ENCODE assay signal across 12 cellular contexts in genomic region chr5:139575751-139576150, GRCh38. TPM values are rescaled to one million over a fixed set of nuclear protein-coding genes. Genes with fewer than 3 reads are reported as not detected.
DNase-seq lines count a peak whose midpoint lies in the region; ATAC-seq, FAIRE-seq and TF ChIP-seq lines count a peak whose summit lies in the region.
"Had no signal": no experiment of that assay in that cellular context is flagged by ENCODE, and none has a peak within 500 bp of the region (broad histone marks: within the 10 kb centered on the region; RNA-seq: fewer than 3 reads in every experiment).

No MANE protein-coding gene starts in this region.

- no peak for FAIRE-seq in urothelium cell line (lab: Jason Lieb, UNC)
- FAIRE-seq: kidney had no signal

- peak overlapping the region; percentile 85 for H3K27ac Mint-ChIP-seq in activated CD8-positive, alpha-beta memory T cell treated with anti-CD3 and anti-CD28 coated beads, Interleukin-2, amount 10 ng/mL, durations not matched to agents 7 days and 5 days
- peak overlapping the region; percentile 91 for H3K27ac Mint-ChIP-seq in WTC11
- peak overlapping the region; percentile 57 for H3K27ac Mint-ChIP-seq in stimulated activated effector memory CD8-positive, alpha-beta T cell treated with anti-CD3 and anti-CD28 coated beads, Interleukin-12 subunit alpha, Interleukin-12 subunit beta, amount 100 ng/mL, for 72 hours

- no peaks in the 10 kb centered on the region for H3K27me3 ChIP-seq in effector memory CD4-positive, alpha-beta T cell (replicated peaks; ENCODE audit: control insufficient read depth, insufficient read depth, low read length, poor library complexity, severe bottlenecking)
- H3K27me3 ChIP-seq: foreskin keratinocyte, upper lobe of right lung had no signal

- H3K27ac ChIP-seq in effector memory CD4-positive, alpha-beta T cell (ENCODE audit: insufficient read depth, low read length, poor library complexity, severe bottlenecking): peak overlapping the region; percentile 34
- H3K27ac ChIP-seq: foreskin keratinocyte, upper lobe of right lung, WERI-Rb-1 had no signal

- no peaks in the 10 kb centered on the region for H3K9me3 ChIP-seq in effector memory CD4-positive, alpha-beta T cell (ENCODE audit: control insufficient read depth, low read length)
- H3K9me3 ChIP-seq: upper lobe of right lung had no signal

- CTCF ChIA-PET in activated CD8-positive, alpha-beta memory T cell treated with anti-CD3 and anti-CD28 coated beads, Interleukin-2, amount 10 ng/mL, durations not matched to agents 7 days and 5 days (lab: Charles Lee): interaction anchor here (1.0 to 6.5 kb wide), 6 partner anchors 12 to 151 kb away, joined by 4 to 92 read pairs (median 10); partner anchors contain the start of gene UBE2D2
- CTCF ChIA-PET in WTC11 (lab: Charles Lee) (interaction anchor here (1.1 to 3.3 kb wide), 6 partner anchors 13 to 62 kb away, joined by 3 to 43 read pairs (median 10); partner anchors contain the start of gene UBE2D2), HEK293T (lab: Yijun Ruan, JAX) (interaction anchor here (1.6 to 2.4 kb wide), 2 partner anchors 11 to 13 kb away, joined by 8 to 15 read pairs; no protein-coding TSS in a partner anchor)

- H3K4me3 ChIP-seq in effector memory CD4-positive, alpha-beta T cell (ENCODE audit: insufficient read depth, low read depth, low read length, poor library complexity, severe bottlenecking): no peak overlapping the region
- H3K4me3 ChIP-seq: upper lobe of right lung had no signal

- POLR2A ChIA-PET in WTC11 (lab: Charles Lee) (interaction anchor here (0.5 to 1.2 kb wide), 2 partner anchors 59 to 92 kb away, joined by 3 to 4 read pairs; no protein-coding TSS in a partner anchor), HEK293T (lab: Yijun Ruan, JAX) (interaction anchor here (2.4 kb wide), 1 partner anchor 12 kb away, joined by 9 read pairs; no protein-coding TSS in a partner anchor)

- peak overlapping the region; percentile 17 for H3K4me3 Mint-ChIP-seq in activated CD8-positive, alpha-beta memory T cell treated with anti-CD3 and anti-CD28 coated beads, Interleukin-2, amount 10 ng/mL, durations not matched to agents 7 days and 5 days
- H3K4me3 Mint-ChIP-seq in WTC11: no peak overlapping the region
- H3K4me3 Mint-ChIP-seq in stimulated activated effector memory CD8-positive, alpha-beta T cell treated with anti-CD3 and anti-CD28 coated beads, Interleukin-12 subunit alpha, Interleukin-12 subunit beta, amount 100 ng/mL, for 72 hours: peak overlapping the region; percentile 44

- H3K4me1 Mint-ChIP-seq in activated CD8-positive, alpha-beta memory T cell treated with anti-CD3 and anti-CD28 coated beads, Interleukin-2, amount 10 ng/mL, durations not matched to agents 7 days and 5 days: peaks cover 67% of the 10 kb centered on the region
- H3K4me1 Mint-ChIP-seq in WTC11: peaks cover 32% of the 10 kb centered on the region
- H3K4me1 Mint-ChIP-seq in stimulated activated effector memory CD8-positive, alpha-beta T cell treated with anti-CD3 and anti-CD28 coated beads, Interleukin-12 subunit alpha, Interleukin-12 subunit beta, amount 100 ng/mL, for 72 hours: peaks cover 57% of the 10 kb centered on the region

- H3K36me3 Mint-ChIP-seq in activated CD8-positive, alpha-beta memory T cell treated with anti-CD3 and anti-CD28 coated beads, Interleukin-2, amount 10 ng/mL, durations not matched to agents 7 days and 5 days: peaks cover 25% of the 10 kb centered on the region
- H3K36me3 Mint-ChIP-seq in WTC11: peaks cover 1% of the 10 kb centered on the region
- H3K36me3 Mint-ChIP-seq in stimulated activated effector memory CD8-positive, alpha-beta T cell treated with anti-CD3 and anti-CD28 coated beads, Interleukin-12 subunit alpha, Interleukin-12 subunit beta, amount 100 ng/mL, for 72 hours: peaks cover 85% of the 10 kb centered on the region

- H3K27me3 Mint-ChIP-seq in activated CD8-positive, alpha-beta memory T cell treated with anti-CD3 and anti-CD28 coated beads, Interleukin-2, amount 10 ng/mL, durations not matched to agents 7 days and 5 days: no peaks in the 10 kb centered on the region
- H3K27me3 Mint-ChIP-seq in WTC11 (ENCODE audit: low read depth): no peaks in the 10 kb centered on the region

- H3K36me3 ChIP-seq in effector memory CD4-positive, alpha-beta T cell (ENCODE audit: control insufficient read depth, insufficient read depth, low read length): no peaks in the 10 kb centered on the region
- H3K36me3 ChIP-seq: upper lobe of right lung had no signal

- peaks cover 38% of the 10 kb centered on the region for H3K4me1 ChIP-seq in effector memory CD4-positive, alpha-beta T cell (ENCODE audit: control insufficient read depth, insufficient read depth, low read length, poor library complexity, severe bottlenecking)

- DNase-seq in activated CD8-positive, alpha-beta memory T cell treated with anti-CD3 and anti-CD28 coated beads, Interleukin-2, amount 10 ng/mL, durations not matched to agents 7 days and 5 days: peak; percentile 61
- DNase-seq in activated CD8-positive, alpha-beta memory T cell treated with anti-CD3 and anti-CD28 coated beads, Interleukin-2, amount 50 U/mL, for 4 hours: no peak
- DNase-seq in WTC11 (ENCODE audit: low spot score) (no peak), urothelium cell line (ENCODE audit: low spot score) (no peak), HEK293T (ENCODE audit: extremely low spot score) (no peak)
- DNase-seq in effector memory CD4-positive, alpha-beta T cell: no peak
- no peak for DNase-seq in stimulated activated effector memory CD8-positive, alpha-beta T cell treated with anti-CD3 and anti-CD28 coated beads, Interleukin-12 subunit alpha, Interleukin-12 subunit beta, amount 100 ng/mL, for 72 hours (ENCODE audit: low spot score in 2 of 2)
- DNase-seq: kidney, upper lobe of right lung, WERI-Rb-1 had no signal

- TF ChIP-seq CTCF in WTC11 (IDR thresholded peaks at IDR 0.05): no peak

- ATAC-seq in activated CD8-positive, alpha-beta memory T cell treated with anti-CD3 and anti-CD28 coated beads, Interleukin-2, amount 10 ng/mL, durations not matched to agents 7 days and 5 days: peak; percentile 72
- no peak for ATAC-seq in WTC11
- ATAC-seq in stimulated activated effector memory CD8-positive, alpha-beta T cell treated with anti-CD3 and anti-CD28 coated beads, Interleukin-12 subunit alpha, Interleukin-12 subunit beta, amount 100 ng/mL, for 72 hours: peak; percentile 83
- no peak for ATAC-seq in GM21390 (IDR thresholded peaks at IDR 0.05; ENCODE audit: unreplicated experiment)
- ATAC-seq: foreskin keratinocyte had no signal

- H3K9me3 Mint-ChIP-seq in activated CD8-positive, alpha-beta memory T cell treated with anti-CD3 and anti-CD28 coated beads, Interleukin-2, amount 10 ng/mL, durations not matched to agents 7 days and 5 days (ENCODE audit: low read depth): no peaks in the 10 kb centered on the region
- H3K9me3 Mint-ChIP-seq in WTC11: no peaks in the 10 kb centered on the region
- H3K9me3 Mint-ChIP-seq in stimulated activated effector memory CD8-positive, alpha-beta T cell treated with anti-CD3 and anti-CD28 coated beads, Interleukin-12 subunit alpha, Interleukin-12 subunit beta, amount 100 ng/mL, for 72 hours: no peaks in the 10 kb centered on the region

TF ChIP-seq in WTC11, 78 proteins besides CTCF, POLR2A, EP300 and RAD21 (continues in another document):
- no peak for TF ChIP-seq EMX1 (CRISPR knock-in tag; IDR thresholded peaks at IDR 0.05)

TF ChIP-seq in HEK293T, 16 proteins besides CTCF, POLR2A, EP300 and RAD21:
- TF ChIP-seq FOXK2 (IDR thresholded peaks at IDR 0.05): no peak
- no peak for TF ChIP-seq FOXM1 (IDR thresholded peaks at IDR 0.05; ENCODE audit: borderline replicate concordance)
- no peak for TF ChIP-seq ZNF384 (IDR thresholded peaks at IDR 0.05)
- no peak for TF ChIP-seq FOXA1 (IDR thresholded peaks at IDR 0.05)
- no peak for TF ChIP-seq ARNT (IDR thresholded peaks at IDR 0.05)
- TF ChIP-seq CTBP1 (IDR thresholded peaks at IDR 0.05; ENCODE audit: borderline replicate concordance): no peak
- TF ChIP-seq BHLHE40 (IDR thresholded peaks at IDR 0.05; ENCODE audit: borderline replicate concordance): no peak
- no peak for TF ChIP-seq SP1 (IDR thresholded peaks at IDR 0.05)
- TF ChIP-seq TARDBP (IDR thresholded peaks at IDR 0.05): no peak
- TF ChIP-seq ELF4 (IDR thresholded peaks at IDR 0.05): no peak
- TF ChIP-seq NFRKB (IDR thresholded peaks at IDR 0.05): no peak
- TF ChIP-seq L3MBTL2 (conservative IDR thresholded peaks at IDR 0.05): no peak
- TF ChIP-seq SUZ12 (IDR thresholded peaks at IDR 0.05): no peak

RNA-seq across cellular contexts. Expression of gene UBE2D2, which starts 14.6 kb away (rescaled TPM):
- 100 to 1,000 TPM; 201 to 244 TPM for total RNA-seq in activated CD8-positive, alpha-beta memory T cell treated with anti-CD3 and anti-CD28 coated beads, Interleukin-2, amount 10 ng/mL, durations not matched to agents 7 days and 5 days
- 183 to 204 TPM (median 184 TPM) in 3 replicates for total RNA-seq in WTC11 (2021)

Comparison
In these comparisons a context has a peak if more than half of its experiments do, and no peak if none do; other contexts are left out.
1. ATAC-seq: peak in activated CD8-positive, alpha-beta memory T cell treated with anti-CD3 and anti-CD28 coated beads, Interleukin-2, amount 10 ng/mL, durations not matched to agents 7 days and 5 days (single experiment) and stimulated activated effector memory CD8-positive, alpha-beta T cell treated with anti-CD3 and anti-CD28 coated beads, Interleukin-12 subunit alpha, Interleukin-12 subunit beta, amount 100 ng/mL, for 72 hours (single experiment); none in WTC11 (single experiment) and GM21390 (single experiment).
2. Peak in every context shown above with its lines, with median percentiles within 50 percentile points of each other: H3K27ac Mint-ChIP-seq.